ENCODE assay signal across 8 cellular contexts in the genomic region with DNA sequence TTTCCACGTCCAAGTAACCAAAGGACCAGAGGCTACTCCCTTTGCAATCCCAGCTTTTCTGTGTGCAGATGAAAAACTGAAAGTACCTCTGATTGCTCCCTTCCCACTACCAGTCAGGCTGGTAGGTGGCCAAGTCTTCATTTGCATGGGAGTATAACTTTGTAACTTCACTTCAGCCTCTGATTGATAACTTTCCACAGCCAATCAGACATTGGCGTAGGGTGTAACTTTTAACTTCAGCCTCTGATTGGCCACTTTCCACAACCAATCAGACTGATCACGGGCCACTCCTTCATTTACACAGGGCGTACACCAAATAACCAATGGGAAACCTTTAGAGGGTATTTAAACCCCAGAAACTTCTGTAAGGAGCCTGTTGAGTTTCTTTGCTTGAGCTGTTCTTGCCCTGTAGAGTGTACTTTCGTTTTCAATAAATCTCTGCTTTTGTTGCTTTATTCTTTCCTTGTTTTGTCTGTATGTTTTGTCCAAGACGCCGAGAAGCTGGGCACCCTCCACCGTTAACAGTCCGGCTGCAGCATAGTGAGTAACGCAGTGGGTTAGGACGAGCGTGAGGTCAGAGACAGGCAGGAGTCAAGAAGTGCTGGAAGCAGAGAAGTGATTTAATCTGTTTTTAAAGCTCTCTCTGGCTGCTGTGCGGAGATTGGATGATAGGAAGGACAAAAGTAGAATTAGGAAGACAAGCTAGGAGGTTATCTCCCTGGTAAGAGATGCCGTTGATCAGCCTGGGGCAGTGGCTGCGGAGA. TPM values are rescaled to one million over a fixed set of nuclear protein-coding genes. Genes with fewer than 3 reads are reported as not detected.
DNase-seq lines count a peak whose midpoint lies in the region; FAIRE-seq and TF ChIP-seq lines count a peak whose summit lies in the region.

No MANE protein-coding gene starts in this region.

- H3K4me3 ChIP-seq in SJSA1: peak overlapping the region; percentile 36
- peak overlapping the region; percentile 55 for H3K4me3 ChIP-seq in fibroblast of mammary gland (ENCODE audit: control insufficient read depth, low read depth, low read length)
- H3K4me3 ChIP-seq in effector memory CD4-positive, alpha-beta T cell (ENCODE audit: insufficient read depth, low read depth, low read length, poor library complexity, severe bottlenecking): no peak overlapping the region

- peaks cover 3% of the 10 kb centered on the region for H3K27me3 Mint-ChIP-seq in neural crest cell (ENCODE audit: low read depth)

- H3K27me3 ChIP-seq in SJSA1 (replicated peaks): no peaks in the 10 kb centered on the region
- H3K27me3 ChIP-seq in effector memory CD4-positive, alpha-beta T cell (replicated peaks; ENCODE audit: control insufficient read depth, insufficient read depth, low read length, poor library complexity, severe bottlenecking): no peaks in the 10 kb centered on the region

- H3K4me1 ChIP-seq in SJSA1 (replicated peaks): peaks cover 18% of the 10 kb centered on the region
- H3K4me1 ChIP-seq in effector memory CD4-positive, alpha-beta T cell (ENCODE audit: control insufficient read depth, insufficient read depth, low read length, poor library complexity, severe bottlenecking): peaks cover 22% of the 10 kb centered on the region

- no peaks in the 10 kb centered on the region for H3K36me3 Mint-ChIP-seq in neural crest cell (ENCODE audit: low read depth)

- H3K4me1 Mint-ChIP-seq in neural crest cell: peaks cover 39% of the 10 kb centered on the region

- no peak for TF ChIP-seq CTCF in fibroblast of mammary gland (conservative IDR thresholded peaks at IDR 0.05; ENCODE audit: control insufficient read depth, insufficient read depth, low read depth, low read length)
- TF ChIP-seq CTCF in neural crest cell (conservative IDR thresholded peaks at IDR 0.05): no peak

- peak overlapping the region; percentile 16 for H3K4me3 Mint-ChIP-seq in neural crest cell

- FAIRE-seq in GM12891 (lab: Jason Lieb, UNC): no peak

- H3K27ac ChIP-seq in SJSA1: no peak overlapping the region; the same call in 1 of the 2 replicates
- H3K27ac ChIP-seq in effector memory CD4-positive, alpha-beta T cell (ENCODE audit: insufficient read depth, low read length, poor library complexity, severe bottlenecking): no peak overlapping the region

- H3K9me3 ChIP-seq in SJSA1 (replicated peaks): no peaks in the 10 kb centered on the region
- H3K9me3 ChIP-seq in effector memory CD4-positive, alpha-beta T cell (ENCODE audit: control insufficient read depth, low read length): no peaks in the 10 kb centered on the region

- no peaks in the 10 kb centered on the region for H3K9me3 Mint-ChIP-seq in neural crest cell

- H3K36me3 ChIP-seq in SJSA1: peaks cover 3% of the 10 kb centered on the region; the same call in 1 of the 2 replicates
- no peaks in the 10 kb centered on the region for H3K36me3 ChIP-seq in effector memory CD4-positive, alpha-beta T cell (ENCODE audit: control insufficient read depth, insufficient read depth, low read length)

- DNase-seq in DMS79 (lab: John Stamatoyannopoulos, UW): peak; percentile 97
- peak; percentile 100 for DNase-seq in M059J (ENCODE audit: low read depth)
- peak; percentile 78 to 85 for DNase-seq in SJSA1 (ENCODE audit: low read depth in 1 of 2, low spot score in 2 of 2)
- peak; percentile 98 for DNase-seq in fibroblast of mammary gland (ENCODE audit: low read depth)
- no peak for DNase-seq in neural crest cell (ENCODE audit: low read depth, low spot score)
- DNase-seq in activated CD8-positive, alpha-beta memory T cell treated with anti-CD3 and anti-CD28 coated beads, Interleukin-2, amount 50 U/mL, for 4 hours: no peak
- DNase-seq in effector memory CD4-positive, alpha-beta T cell: no peak
- no peak for DNase-seq in GM12891 (ENCODE audit: insufficient read length, low spot score)

- H3K27ac Mint-ChIP-seq in neural crest cell (ENCODE audit: unreplicated experiment): no peak overlapping the region

- no peak for TF ChIP-seq POLR2A in GM12891 (IDR thresholded peaks at IDR 0.05; ENCODE audit: low read depth, low read length)

TF ChIP-seq in GM12891, 5 proteins besides CTCF, POLR2A, EP300 and RAD21:
- no peak for TF ChIP-seq TAF1 (IDR thresholded peaks at IDR 0.05; ENCODE audit: low read depth, low read length)
- no peak for TF ChIP-seq PAX5 (IDR thresholded peaks at IDR 0.05; ENCODE audit: insufficient read depth, low read length, severe bottlenecking)
- TF ChIP-seq POLR2AphosphoS5 (IDR thresholded peaks at IDR 0.05; ENCODE audit: low read depth, low read length): no peak
- TF ChIP-seq SPI1 (IDR thresholded peaks at IDR 0.05; ENCODE audit: low read depth, low read length): no peak
- no peak for TF ChIP-seq POU2F2 (IDR thresholded peaks at IDR 0.05; ENCODE audit: low read depth, low read length)

RNA-seq across cellular contexts. Expression of a gene that starts 3.5 kb away (rescaled TPM):
- 27.4 and 44.1 TPM in 2 replicates for total RNA-seq in M059J (2014; rRNA removed; shearing (Covaris generic))
- total RNA-seq in SJSA1 (2014; rRNA removed; shearing (Covaris generic)): 25.9 and 41.5 TPM in 2 replicates
- total RNA-seq in neural crest cell: 98.8 and 103 TPM in 2 replicates
- 23.6 TPM for polyA plus RNA-seq in GM12891 (2012; ENCODE audit: low read depth, missing spikeins)

RNA-seq across cellular contexts. Expression of a gene that starts 25.7 kb away (rescaled TPM):
- total RNA-seq in M059J (2014; rRNA removed; shearing (Covaris generic)): not detected in 2 replicates
- total RNA-seq in SJSA1 (2014; rRNA removed; shearing (Covaris generic)): not detected in 2 replicates
- 2.2 and 2.5 TPM in 2 replicates for total RNA-seq in neural crest cell
- not detected for polyA plus RNA-seq in GM12891 (2012; ENCODE audit: low read depth, missing spikeins)

Comparison
In these comparisons a context has a peak if more than half of its experiments do, and no peak if none do; other contexts are left out.
1. DNase-seq: peak in DMS79 (single experiment), M059J (single experiment), SJSA1 (2 of 2) and fibroblast of mammary gland (single experiment); none in neural crest cell (single experiment), activated CD8-positive, alpha-beta memory T cell treated with anti-CD3 and anti-CD28 coated beads, Interleukin-2, amount 50 U/mL, for 4 hours (single experiment), effector memory CD4-positive, alpha-beta T cell (0 of 3) and GM12891 (single experiment).